In the genomic region with DNA sequence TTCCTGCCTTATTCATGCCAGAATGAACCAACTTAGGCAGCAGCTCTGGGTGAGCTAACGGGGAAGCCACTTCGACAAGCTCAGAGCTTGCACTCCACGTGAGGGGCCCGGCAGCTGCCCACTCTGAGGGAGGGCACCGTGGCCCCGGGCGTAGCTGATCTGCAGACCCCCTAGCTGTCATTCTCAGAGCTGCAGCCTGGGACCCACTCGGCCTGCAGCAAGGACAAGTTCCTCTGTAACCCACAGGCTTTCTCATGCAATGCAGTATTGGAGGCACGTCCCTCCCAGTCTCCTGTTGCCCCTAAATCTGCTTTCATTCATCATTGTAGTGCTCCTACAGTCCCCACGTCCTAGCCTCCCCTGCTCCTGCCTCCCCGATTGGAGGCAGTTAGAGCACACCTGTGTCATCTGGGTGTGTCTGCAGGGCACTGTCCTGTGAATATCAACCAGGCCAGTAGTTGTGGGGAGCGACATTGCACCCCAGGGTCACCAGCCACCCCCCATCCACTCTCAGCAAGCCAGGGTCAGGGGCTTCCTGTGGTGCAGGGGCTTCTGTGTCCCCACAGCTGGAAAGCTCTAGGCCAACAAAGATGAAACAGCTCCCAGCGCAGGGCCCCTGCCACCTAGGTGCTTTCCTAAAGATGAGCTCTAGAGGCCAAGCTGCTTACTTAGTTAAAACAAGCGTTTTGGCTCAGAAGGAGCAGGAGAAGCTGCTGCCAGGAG, we compare ENCODE assay signal across 17 cellular contexts.
DNase-seq lines count a peak whose midpoint lies in the region; TF ChIP-seq lines count a peak whose summit lies in the region.
"Had no signal": no experiment of that assay in that cellular context is flagged by ENCODE, and none has a peak within 500 bp of the region (broad histone marks: within the 10 kb centered on the region; RNA-seq: fewer than 3 reads in every experiment).

No MANE protein-coding gene starts in this region.

- no peak for TF ChIP-seq POLR2A in testis (IDR thresholded peaks at IDR 0.05)

- H3K4ac ChIP-seq in H9 (ENCODE audit: low read depth, low read length) (no peak overlapping the region), neuronal stem cell (ENCODE audit: low read length) (no peak overlapping the region)

- H3K79me1 ChIP-seq in H9 (ENCODE audit: insufficient read depth, low read depth, low read length, poor library complexity, severe bottlenecking) (no peaks in the 10 kb centered on the region), neuronal stem cell (ENCODE audit: low read depth, low read length) (no peaks in the 10 kb centered on the region)

- no peaks in the 10 kb centered on the region for H3K79me2 ChIP-seq in H9 (ENCODE audit: insufficient read depth, low read length)

- H3T11ph ChIP-seq in H9 (ENCODE audit: low read length) = no peak overlapping the region

- H2AK5ac ChIP-seq in H9 (ENCODE audit: insufficient read length, low read length) (no peak overlapping the region), neuronal stem cell (ENCODE audit: low read depth, low read length) (no peak overlapping the region)

- H3K14ac ChIP-seq in H9 (ENCODE audit: insufficient read depth, low read length) (no peak overlapping the region), neuronal stem cell (ENCODE audit: low read length) (no peak overlapping the region)

- H4K5ac ChIP-seq in H9 (ENCODE audit: insufficient read length, low read depth, low read length) = no peak overlapping the region

- no peak overlapping the region for H2BK120ac ChIP-seq in H9 (ENCODE audit: low read depth, low read length, poor library complexity, severe bottlenecking)
- H2BK120ac ChIP-seq in neuronal stem cell (ENCODE audit: low read depth, low read length) = no peak overlapping the region

- H3K9ac ChIP-seq in H9 (ENCODE audit: extremely low read depth, insufficient read length, low read length) (no peak overlapping the region), neuronal stem cell (ENCODE audit: low read depth, low read length, poor library complexity) (no peak overlapping the region)

- no CpG with 5 or more reads among the region's 14 CpGs for WGBS in H9 (ENCODE audit: extremely low coverage, insufficient read length, low lambda C conversion rate)
- no CpG with 5 or more reads among the region's 14 CpGs for WGBS in neuronal stem cell (ENCODE audit: extremely low coverage in 2 of 2, insufficient read length in 2 of 2, insufficient replicate concordance in 1 of 2), 2 donors
- 52 to 56% methylated on average over 13 to 14 of the region's 14 CpGs for WGBS in testis, 2 donors

- no peaks in the 10 kb centered on the region for H3K9me3 Mint-ChIP-seq in H9
- H3K9me3 Mint-ChIP-seq: activated naive CD8-positive, alpha-beta T cell treated with anti-CD3 and anti-CD28 coated beads, Interleukin-2, amount 10 ng/mL, durations not matched to agents 7 days and 5 days; stimulated activated naive CD8-positive, alpha-beta T cell treated with anti-CD3 and anti-CD28 coated beads, Interleukin-15, Interleukin-2, amounts not matched to agents 100 ng/mL and 50 ng/mL, for 24 hours had no signal

- H2BK15ac ChIP-seq in H9 (ENCODE audit: low read depth, low read length) (no peak overlapping the region), neuronal stem cell (ENCODE audit: low read length) (no peak overlapping the region)

- H3K18ac ChIP-seq in H9 (ENCODE audit: insufficient read length, low read depth, low read length) (no peak overlapping the region), neuronal stem cell (ENCODE audit: low read length) (peak overlapping the region; percentile 55)

- H3K27ac ChIP-seq in H9 (ENCODE audit: insufficient read length, low read depth, low read length) (no peak overlapping the region), coronary artery (no peak overlapping the region), neuronal stem cell (replicated peaks; ENCODE audit: low read length) (no peak overlapping the region), testis (no peak overlapping the region)

- DNase-seq in ELF-1 (ENCODE audit: low read depth, low spot score) (peak; percentile 62), H9 (peak; percentile 64), coronary artery (ENCODE audit: low spot score) (peak; percentile 67), neuronal stem cell (ENCODE audit: low spot score) (no peak), testis (no peak), LoVo (ENCODE audit: low spot score) (no peak), NCI-H510A (lab: John Stamatoyannopoulos, UW) (no peak)
- no peak for DNase-seq in stimulated activated CD4-positive, alpha-beta T cell treated with anti-CD3 and anti-CD28 coated beads, Interleukin-4, amount 100 ng/mL, for 1 hour
- DNase-seq: activated naive CD8-positive, alpha-beta T cell treated with anti-CD3 and anti-CD28 coated beads, Interleukin-2, amount 10 ng/mL, durations not matched to agents 7 days and 5 days; erythroblast; left ventricle myocardium superior; NCI-H187; NCI-H446; occipital lobe; T-helper 1 cell had no signal

- H3K56ac ChIP-seq in H9 (ENCODE audit: insufficient read length, low read depth, low read length) = no peak overlapping the region

- H2BK20ac ChIP-seq in H9 (ENCODE audit: low read depth, low read length, poor library complexity, severe bottlenecking) = no peak overlapping the region

- H3K27ac Mint-ChIP-seq in H9 = no peak overlapping the region
- H3K27ac Mint-ChIP-seq: activated naive CD8-positive, alpha-beta T cell treated with anti-CD3 and anti-CD28 coated beads, Interleukin-2, amount 10 ng/mL, durations not matched to agents 7 days and 5 days; stimulated activated naive CD8-positive, alpha-beta T cell treated with anti-CD3 and anti-CD28 coated beads, Interleukin-15, Interleukin-2, amounts not matched to agents 100 ng/mL and 50 ng/mL, for 24 hours had no signal

- H2BK5ac ChIP-seq in H9 (ENCODE audit: insufficient read length, low read length) (no peak overlapping the region), neuronal stem cell (ENCODE audit: low read length) (no peak overlapping the region)

- H3K9me3 ChIP-seq in H9 (ENCODE audit: control insufficient read depth, low read depth, low read length) (no peaks in the 10 kb centered on the region), neuronal stem cell (replicated peaks in 1 of 2; ENCODE audit: control insufficient read depth in 2 of 2, insufficient read depth in 1 of 2, low read depth in 1 of 2, low read length in 2 of 2) (no peaks in the 10 kb centered on the region), testis (no peaks in the 10 kb centered on the region)

- H3K23ac ChIP-seq in H9 (ENCODE audit: insufficient read length, low read depth, low read length) (no peak overlapping the region), neuronal stem cell (ENCODE audit: low read depth, low read length, poor library complexity) (no peak overlapping the region)

- no peaks in the 10 kb centered on the region for H3K23me2 ChIP-seq in H9 (ENCODE audit: insufficient read length, low read depth, low read length, poor library complexity, severe bottlenecking)

- peak; percentile 70 for TF ChIP-seq CTCF in H9 (conservative IDR thresholded peaks at IDR 0.05)
- TF ChIP-seq CTCF in coronary artery (IDR thresholded peaks at IDR 0.05) = no peak
- no peak for TF ChIP-seq CTCF in testis (IDR thresholded peaks at IDR 0.05)

- H2AFZ ChIP-seq in H9 (ENCODE audit: low read length) (no peak overlapping the region), neuronal stem cell (ENCODE audit: low read length) (no peak overlapping the region)

- H3K4me3 ChIP-seq in coronary artery = no peak overlapping the region
- H3K4me3 ChIP-seq in neuronal stem cell (ENCODE audit: low read length in 2 of 2) = no peak overlapping the region
- H3K4me3 ChIP-seq in testis = no peak overlapping the region

- no peaks in the 10 kb centered on the region; the same call in 1 of the 2 replicates for H3K27me3 Mint-ChIP-seq in H9 (ENCODE audit: low read depth)
- H3K27me3 Mint-ChIP-seq: activated naive CD8-positive, alpha-beta T cell treated with anti-CD3 and anti-CD28 coated beads, Interleukin-2, amount 10 ng/mL, durations not matched to agents 7 days and 5 days; brain had no signal

- no peaks in the 10 kb centered on the region for H4K20me1 ChIP-seq in H9 (ENCODE audit: control insufficient read depth, insufficient read depth, insufficient read length)

- no peaks in the 10 kb centered on the region for H3K27me3 ChIP-seq in H9 (ENCODE audit: insufficient read depth, low read length)
- H3K27me3 ChIP-seq in neuronal stem cell (ENCODE audit: control insufficient read depth in 3 of 3, insufficient read depth in 3 of 3, low read depth in 1 of 3, low read length in 3 of 3) = no peaks in the 10 kb centered on the region
- H3K27me3 ChIP-seq in testis = no peaks in the 10 kb centered on the region

- H4K8ac ChIP-seq in H9 (replicated peaks; ENCODE audit: insufficient read length, low read depth, low read length) = no peak overlapping the region
- no peak overlapping the region for H4K8ac ChIP-seq in neuronal stem cell (ENCODE audit: low read depth, low read length)

- intact Hi-C loops in testis (cut with DNase I; ENCODE audit: low total_unique reads) = no loop called here

- H3K4me1 Mint-ChIP-seq in H9 = peaks cover 18 to 32% of the 10 kb centered on the region in 2 experiments
- H3K4me1 Mint-ChIP-seq: activated naive CD8-positive, alpha-beta T cell treated with anti-CD3 and anti-CD28 coated beads, Interleukin-2, amount 10 ng/mL, durations not matched to agents 7 days and 5 days had no signal

- H3K4me2 ChIP-seq in H9 (ENCODE audit: insufficient read depth, insufficient read length, low read length) = no peak overlapping the region
- H3K4me2 ChIP-seq in neuronal stem cell (ENCODE audit: insufficient read depth, low read length, poor library complexity, severe bottlenecking) = no peak overlapping the region

- H3K4me1 ChIP-seq in H9 (ENCODE audit: insufficient read depth, low read length) (no peaks in the 10 kb centered on the region), neuronal stem cell (ENCODE audit: control insufficient read depth in 2 of 2, insufficient read depth in 1 of 2, low read depth in 1 of 2, low read length in 2 of 2) (peaks cover 0 to 5% of the 10 kb centered on the region in 2 donors), testis (no peaks in the 10 kb centered on the region)

- no peak overlapping the region for H4K91ac ChIP-seq in H9 (ENCODE audit: insufficient read length, low read depth, low read length)
- no peak overlapping the region for H4K91ac ChIP-seq in neuronal stem cell (ENCODE audit: low read depth, low read length, poor library complexity)

- no peaks in the 10 kb centered on the region; a peak in 1 of 7 replicates for H3K36me3 Mint-ChIP-seq in H9 (ENCODE audit: insufficient read depth in 1 of 3, low read depth in 3 of 3)
- H3K36me3 Mint-ChIP-seq: activated naive CD8-positive, alpha-beta T cell treated with anti-CD3 and anti-CD28 coated beads, Interleukin-2, amount 10 ng/mL, durations not matched to agents 7 days and 5 days; brain had no signal

- H2BK12ac ChIP-seq in H9 (ENCODE audit: insufficient read length, low read depth, low read length) (no peak overlapping the region), neuronal stem cell (ENCODE audit: low read length) (no peak overlapping the region)

- no peak overlapping the region for H3K4me3 Mint-ChIP-seq in H9
- H3K4me3 Mint-ChIP-seq: activated naive CD8-positive, alpha-beta T cell treated with anti-CD3 and anti-CD28 coated beads, Interleukin-2, amount 10 ng/mL, durations not matched to agents 7 days and 5 days; brain; stimulated activated naive CD8-positive, alpha-beta T cell treated with anti-CD3 and anti-CD28 coated beads, Interleukin-15, Interleukin-2, amounts not matched to agents 100 ng/mL and 50 ng/mL, for 24 hours had no signal

- H3K36me3 ChIP-seq in neuronal stem cell (replicated peaks in 1 of 2; ENCODE audit: control insufficient read depth in 2 of 2, insufficient read depth in 2 of 2, low read length in 2 of 2) (no peaks in the 10 kb centered on the region), testis (ENCODE audit: low read depth, missing control alignments) (no peaks in the 10 kb centered on the region)

Comparison
In these comparisons a context has a peak if more than half of its experiments do, and no peak if none do; other contexts are left out.
1. DNase-seq: peak in ELF-1 (single experiment), H9 (single experiment) and coronary artery (single experiment); none in neuronal stem cell (single experiment), testis (single experiment), stimulated activated CD4-positive, alpha-beta T cell treated with anti-CD3 and anti-CD28 coated beads, Interleukin-4, amount 100 ng/mL, for 1 hour (single experiment), LoVo (single experiment) and NCI-H510A (single experiment).